In genomic region chr20:34776177-34776576, GRCh38 we compare ENCODE assay signal across 18 cellular contexts. TPM values are rescaled to one million over a fixed set of nuclear protein-coding genes. Genes with fewer than 3 reads are reported as not detected.
DNase-seq lines count a peak whose midpoint lies in the region; ATAC-seq and TF ChIP-seq lines count a peak whose summit lies in the region.
"Had no signal": no experiment of that assay in that cellular context is flagged by ENCODE, and none has a peak within 500 bp of the region (broad histone marks: within the 10 kb centered on the region; RNA-seq: fewer than 3 reads in every experiment).

No MANE protein-coding gene starts in this region.

- H3K36me3 Mint-ChIP-seq in progenitor cell of endocrine pancreas (ENCODE audit: insufficient read depth), result peaks cover 42% of the 10 kb centered on the region

- peak overlapping the region; percentile 37 for H3K27ac ChIP-seq in cardiac muscle cell
- H3K27ac ChIP-seq in heart left ventricle, result no peak overlapping the region
- no peak overlapping the region for H3K27ac ChIP-seq in testis
- no peak overlapping the region for H3K27ac ChIP-seq in adrenal gland
- H3K27ac ChIP-seq: A549 had no signal

- peak overlapping the region; percentile 74 for H3K27ac Mint-ChIP-seq in progenitor cell of endocrine pancreas
- H3K27ac Mint-ChIP-seq: CD4-positive, alpha-beta memory T cell; HFFc6 had no signal

- H3K4me3 ChIP-seq in cardiac muscle cell (no peak overlapping the region), heart left ventricle (no peak overlapping the region), testis (no peak overlapping the region), adrenal gland (no peak overlapping the region)
- H3K4me3 ChIP-seq: A549, HAP-1 had no signal

- no peaks in the 10 kb centered on the region for H3K27me3 Mint-ChIP-seq in progenitor cell of endocrine pancreas
- H3K27me3 Mint-ChIP-seq: CD4-positive, alpha-beta memory T cell had no signal

- H3K4me1 ChIP-seq in cardiac muscle cell (ENCODE audit: low read depth) (no peaks in the 10 kb centered on the region), heart left ventricle (peaks cover 0 to 9% (median 0%) of the 10 kb centered on the region in 12 donors), testis (peaks cover 9% of the 10 kb centered on the region), adrenal gland (replicated peaks in 1 of 2) (peaks cover 8% of the 10 kb centered on the region in 2 donors)
- H3K4me1 ChIP-seq: A549, HAP-1 had no signal

- TF ChIP-seq POLR2A in heart left ventricle (IDR thresholded peaks at IDR 0.05) (no peak), testis (IDR thresholded peaks at IDR 0.05) (no peak), adrenal gland (IDR thresholded peaks at IDR 0.05) (no peak)

- H3K36me3 ChIP-seq in cardiac muscle cell (peaks cover 21% of the 10 kb centered on the region), heart left ventricle (peaks cover 0 to 93% (median 73%) of the 10 kb centered on the region in 9 donors), testis (ENCODE audit: low read depth, missing control alignments) (no peaks in the 10 kb centered on the region), adrenal gland (replicated peaks in 1 of 2) (peaks cover 0 to 29% of the 10 kb centered on the region in 2 donors)

- H3K4me3 Mint-ChIP-seq in progenitor cell of endocrine pancreas (ENCODE audit: low read depth), result no peak overlapping the region
- H3K4me3 Mint-ChIP-seq: CD4-positive, alpha-beta memory T cell; HFFc6 had no signal

- 90 to 92% (median 90%) methylated on average over 8 of the region's 8 CpGs for WGBS in heart left ventricle, 4 donors
- 64 to 67% methylated on average over 8 of the region's 8 CpGs for WGBS in testis, 2 donors
- 88 to 94% (median 91%) methylated on average over 8 of the region's 8 CpGs for WGBS in adrenal gland, 4 donors

- ATAC-seq in heart left ventricle, result no peak
- ATAC-seq: A549 had no signal

- intact Hi-C loops in heart left ventricle (cut with DNase I) (loop anchor here in 1 of 10 donors (10.0 kb wide), 1 partner anchor 461 kb away; no protein-coding TSS in a partner anchor), testis (cut with DNase I; ENCODE audit: low total_unique reads) (no loop called here), adrenal gland (cut with DNase I) (no loop called here)

- peaks cover 6% of the 10 kb centered on the region for H3K4me1 Mint-ChIP-seq in progenitor cell of endocrine pancreas (ENCODE audit: low read depth)

- DNase-seq in cardiac muscle cell (ENCODE audit: low read depth in 1 of 2, low spot score in 1 of 2) (no peak), heart left ventricle (no peak), progenitor cell of endocrine pancreas (ENCODE audit: low spot score, unreplicated experiment) (no peak), testis (peak; percentile 37), adrenal gland (no peak), NCI-H146 (lab: John Stamatoyannopoulos, UW) (no peak)
- DNase-seq: 8988T; C1 segment of cervical spinal cord; Calu3; CD4-positive, alpha-beta memory T cell; COR-L47; DMS53; DMS79 treated with DMSO at 0.1 percent for 48 hours; GF-D8; GOT3; HFFc6 had no signal

- H3K9me3 ChIP-seq in cardiac muscle cell (ENCODE audit: low read depth), result no peaks in the 10 kb centered on the region
- H3K9me3 ChIP-seq in heart left ventricle, result no peaks in the 10 kb centered on the region
- H3K9me3 ChIP-seq in testis, result no peaks in the 10 kb centered on the region
- H3K9me3 ChIP-seq in adrenal gland (replicated peaks in 1 of 3), result no peaks in the 10 kb centered on the region
- H3K9me3 ChIP-seq: A549, HAP-1 had no signal

- no peaks in the 10 kb centered on the region for H3K9me3 Mint-ChIP-seq in progenitor cell of endocrine pancreas (ENCODE audit: low read depth)
- H3K9me3 Mint-ChIP-seq: CD4-positive, alpha-beta memory T cell; HFFc6 had no signal

- no peak for TF ChIP-seq CTCF in cardiac muscle cell (IDR thresholded peaks at IDR 0.05; ENCODE audit: low read depth, low read length)
- TF ChIP-seq CTCF in heart left ventricle (IDR thresholded peaks at IDR 0.05), result no peak
- TF ChIP-seq CTCF in progenitor cell of endocrine pancreas (IDR thresholded peaks at IDR 0.05; ENCODE audit: unreplicated experiment), result no peak
- no peak for TF ChIP-seq CTCF in testis (IDR thresholded peaks at IDR 0.05)
- TF ChIP-seq CTCF in adrenal gland (IDR thresholded peaks at IDR 0.05), result no peak

- no peaks in the 10 kb centered on the region for H3K27me3 ChIP-seq in cardiac muscle cell
- no peaks in the 10 kb centered on the region for H3K27me3 ChIP-seq in heart left ventricle
- H3K27me3 ChIP-seq in testis, result no peaks in the 10 kb centered on the region
- H3K27me3 ChIP-seq in adrenal gland, result no peaks in the 10 kb centered on the region

RNA-seq across cellular contexts. Expression of gene NCOA6, which starts 49.3 kb away (rescaled TPM):
- total RNA-seq in cardiac muscle cell, result 9.9 and 16.8 TPM in 2 replicates
- 21.4 and 28.6 TPM in 2 replicates for polyA plus RNA-seq in cardiac muscle cell
- total RNA-seq in heart left ventricle, result 10 to 100 TPM; 13.0 to 34.0 (median 19.9) TPM
- 10 to 100 TPM; 13.9 to 22.7 TPM for polyA plus RNA-seq in heart left ventricle
- 75.4 and 80.7 TPM in 2 replicates for total RNA-seq in progenitor cell of endocrine pancreas
- 10 to 100 TPM; 48.1 to 54.4 TPM for total RNA-seq in testis
- 45.2 TPM for polyA plus RNA-seq in testis (ENCODE audit: insufficient read depth, low read depth, low replicate concordance)
- total RNA-seq in adrenal gland, result 10 to 100 TPM; 13.4 to 25.4 (median 19.6) TPM
- polyA plus RNA-seq in adrenal gland, result 10 to 100 TPM; 31.8 to 58.2 (median 34.0) TPM
